ENCODE assay signal across 8 cellular contexts in the genomic region with DNA sequence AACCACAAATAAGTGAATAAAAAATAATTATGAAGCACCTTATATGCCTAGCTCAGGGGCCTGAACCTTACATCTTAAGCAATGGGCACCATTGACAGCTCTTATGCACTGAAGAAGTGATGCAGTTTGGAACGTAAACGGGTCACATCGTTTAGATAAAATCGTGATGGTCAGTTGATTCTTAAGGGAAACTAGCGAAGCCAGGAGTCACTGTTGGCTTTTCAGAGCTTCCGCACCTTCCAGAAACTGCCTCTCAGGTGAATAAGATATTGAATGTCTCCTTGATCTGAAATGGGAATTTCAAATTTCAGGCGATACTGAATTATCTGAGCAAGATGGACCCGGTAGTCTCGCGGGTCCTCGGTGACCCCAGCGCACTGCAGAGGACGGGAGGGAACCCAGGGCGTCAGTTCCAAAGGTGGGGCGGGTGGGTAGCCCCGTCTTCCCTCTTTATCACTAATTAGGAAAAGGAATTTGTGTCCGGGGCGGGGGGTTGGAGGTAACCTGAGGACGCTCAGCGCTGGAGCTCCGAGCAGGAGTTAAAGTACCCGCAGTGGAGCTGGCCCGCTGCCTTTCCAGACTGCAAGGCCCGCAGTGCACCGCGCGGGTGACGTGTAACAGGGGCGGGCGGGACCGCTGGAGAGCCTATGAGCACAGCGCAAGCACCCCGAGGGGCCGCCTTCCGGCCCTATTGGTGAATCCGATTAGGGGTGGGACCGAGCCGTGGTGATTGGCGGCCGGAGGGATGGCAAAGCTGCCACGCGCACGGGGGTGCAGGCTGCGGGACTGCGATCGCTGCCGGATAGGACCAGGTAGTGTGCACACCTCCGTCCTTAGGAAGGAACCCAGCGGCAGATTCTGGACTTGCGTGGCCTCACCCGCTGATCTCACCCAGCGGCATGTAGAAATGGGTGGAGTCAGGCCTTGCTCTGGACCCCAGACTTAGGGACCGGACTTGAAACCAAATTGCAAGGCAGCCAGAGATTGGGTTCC. TPM values are rescaled to one million over a fixed set of nuclear protein-coding genes. Genes with fewer than 3 reads are reported as not detected.
DNase-seq lines count a peak whose midpoint lies in the region; ATAC-seq and TF ChIP-seq lines count a peak whose summit lies in the region.

No MANE protein-coding gene starts in this region.

- no peaks in the 10 kb centered on the region for H3F3A ChIP-seq in DOHH2 (ENCODE audit: control insufficient read depth, insufficient read depth)

- H3K9me3 ChIP-seq in DOHH2 (ENCODE audit: control insufficient read depth, insufficient read depth, low read length), result no peaks in the 10 kb centered on the region

- H3K36me3 ChIP-seq in DOHH2 (ENCODE audit: control insufficient read depth, low read length), result no peaks in the 10 kb centered on the region

- no peaks in the 10 kb centered on the region for H3K9me3 Mint-ChIP-seq in activated T-helper 1 cell treated with anti-CD3 and anti-CD28 coated beads, Interleukin-12 subunit alpha, Interleukin-12 subunit beta, Interleukin-2, Interleukin-4 antibody, amounts not matched to agents 30 ng/mL and 10 ng/mL and 1 ng/mL, durations not matched to agents 14 hours and 24 hours and 36 hours
- no peaks in the 10 kb centered on the region for H3K9me3 Mint-ChIP-seq in naive B cell

- no peaks in the 10 kb centered on the region for H4K20me1 ChIP-seq in DOHH2 (ENCODE audit: control insufficient read depth, insufficient read depth, low read depth, low read length)

- H3K36me3 Mint-ChIP-seq in activated T-helper 1 cell treated with anti-CD3 and anti-CD28 coated beads, Interleukin-12 subunit alpha, Interleukin-12 subunit beta, Interleukin-2, Interleukin-4 antibody, amounts not matched to agents 30 ng/mL and 10 ng/mL and 1 ng/mL, durations not matched to agents 14 hours and 24 hours and 36 hours (ENCODE audit: low read depth), result no peaks in the 10 kb centered on the region
- H3K36me3 Mint-ChIP-seq in naive B cell, result peaks cover 0 to 4% of the 10 kb centered on the region in 2 donors

- TF ChIP-seq CTCF in DOHH2 (IDR thresholded peaks at IDR 0.05; ENCODE audit: low read depth, low read length, poor library complexity, severe bottlenecking), result no peak

- H3K27ac ChIP-seq in DOHH2 (ENCODE audit: low read depth, low read length), result no peak overlapping the region

- H3K4me3 ChIP-seq in DOHH2 (ENCODE audit: low read length), result peak overlapping the region; percentile 84

- no peaks in the 10 kb centered on the region for H3K79me2 ChIP-seq in DOHH2 (ENCODE audit: control insufficient read depth, low read length)

- H3K4me3 Mint-ChIP-seq in activated T-helper 1 cell treated with anti-CD3 and anti-CD28 coated beads, Interleukin-12 subunit alpha, Interleukin-12 subunit beta, Interleukin-2, Interleukin-4 antibody, amounts not matched to agents 30 ng/mL and 10 ng/mL and 1 ng/mL, durations not matched to agents 14 hours and 24 hours and 36 hours, result peak overlapping the region; percentile 83
- peak overlapping the region; percentile 82 to 95 (median 94) for H3K4me3 Mint-ChIP-seq in naive B cell

- peaks cover 14% of the 10 kb centered on the region for H3K4me1 ChIP-seq in DOHH2 (ENCODE audit: control insufficient read depth, low read length)

- peak overlapping the region; percentile 87 for H3K4me2 ChIP-seq in DOHH2 (ENCODE audit: low read length)

- peak; percentile 99 for ATAC-seq in GM21825 (IDR thresholded peaks at IDR 0.05; ENCODE audit: unreplicated experiment)
- ATAC-seq in naive B cell (ENCODE audit: low read depth in 2 of 2), result peak; percentile 100

- peaks cover 9% of the 10 kb centered on the region for H3K27me3 Mint-ChIP-seq in activated T-helper 1 cell treated with anti-CD3 and anti-CD28 coated beads, Interleukin-12 subunit alpha, Interleukin-12 subunit beta, Interleukin-2, Interleukin-4 antibody, amounts not matched to agents 30 ng/mL and 10 ng/mL and 1 ng/mL, durations not matched to agents 14 hours and 24 hours and 36 hours (ENCODE audit: insufficient read depth)
- peaks cover 0 to 6% (median 0%) of the 10 kb centered on the region in 3 donors for H3K27me3 Mint-ChIP-seq in naive B cell

- H3K9me2 ChIP-seq in DOHH2 (replicated peaks; ENCODE audit: control insufficient read depth, low read length), result no peaks in the 10 kb centered on the region

- peak; percentile 89 for DNase-seq in LHCN-M2 (ENCODE audit: low read depth)
- DNase-seq in RKO (ENCODE audit: low spot score), result peak; percentile 99
- peak; percentile 94 for DNase-seq in activated T-helper 1 cell treated with anti-CD3 and anti-CD28 coated beads, Interleukin-12 subunit alpha, Interleukin-12 subunit beta, Interleukin-2, Interleukin-4 antibody, amounts not matched to agents 30 ng/mL and 10 ng/mL and 1 ng/mL, durations not matched to agents 14 hours and 24 hours and 36 hours (ENCODE audit: low spot score)
- DNase-seq in fibroblast of gingiva (ENCODE audit: low read depth), result peak; percentile 91
- DNase-seq in naive B cell, result peak; percentile 93
- peak; percentile 91 to 95 for DNase-seq in stimulated activated CD8-positive, alpha-beta memory T cell treated with anti-CD3 and anti-CD28 coated beads, Interleukin-7, amount 100 ng/mL, for 48 hours (ENCODE audit: extremely low read depth in 1 of 2, low read depth in 1 of 2)

- H3K4me1 Mint-ChIP-seq in activated T-helper 1 cell treated with anti-CD3 and anti-CD28 coated beads, Interleukin-12 subunit alpha, Interleukin-12 subunit beta, Interleukin-2, Interleukin-4 antibody, amounts not matched to agents 30 ng/mL and 10 ng/mL and 1 ng/mL, durations not matched to agents 14 hours and 24 hours and 36 hours (ENCODE audit: low read depth), result peaks cover 12% of the 10 kb centered on the region
- peaks cover 7 to 18% (median 14%) of the 10 kb centered on the region in 3 donors for H3K4me1 Mint-ChIP-seq in naive B cell

- H3K27me3 ChIP-seq in DOHH2 (ENCODE audit: control insufficient read depth, low read length), result no peaks in the 10 kb centered on the region

- intact Hi-C loops in activated T-helper 1 cell treated with anti-CD3 and anti-CD28 coated beads, Interleukin-12 subunit alpha, Interleukin-12 subunit beta, Interleukin-2, Interleukin-4 antibody, amounts not matched to agents 30 ng/mL and 10 ng/mL and 1 ng/mL, durations not matched to agents 14 hours and 24 hours and 36 hours (cut with micrococcal nuclease), result loop anchor here (1.0 to 10.0 kb wide), 6 partner anchors 21 to 490 kb away; a partner anchor contains a TSS

- peak overlapping the region; percentile 21 for H3K27ac Mint-ChIP-seq in activated T-helper 1 cell treated with anti-CD3 and anti-CD28 coated beads, Interleukin-12 subunit alpha, Interleukin-12 subunit beta, Interleukin-2, Interleukin-4 antibody, amounts not matched to agents 30 ng/mL and 10 ng/mL and 1 ng/mL, durations not matched to agents 14 hours and 24 hours and 36 hours
- H3K27ac Mint-ChIP-seq in naive B cell, result peak overlapping the region in 5 of 6 donors; percentile 64 to 93 (median 86)

RNA-seq across cellular contexts. Expression of a gene that starts 19.7 kb away (rescaled TPM):
- total RNA-seq in LHCN-M2 (2014; rRNA removed), result 1.2 and 1.3 TPM in 2 replicates
- 0.70 TPM for polyA plus RNA-seq in LHCN-M2 (2012)
- 1.5 and 2.0 TPM in 2 replicates for total RNA-seq in activated T-helper 1 cell treated with anti-CD3 and anti-CD28 coated beads, Interleukin-12 subunit alpha, Interleukin-12 subunit beta, Interleukin-2, Interleukin-4 antibody, amounts not matched to agents 30 ng/mL and 10 ng/mL and 1 ng/mL, durations not matched to agents 14 hours and 24 hours and 36 hours
- 1 to 10 TPM in 2 of 6 donors, under 1 TPM in 2, not detected in 2; 0.71 to 3.1 (median 1.1) TPM for polyA plus RNA-seq in naive B cell (ENCODE audit: low read depth in 6 of 6)
